ENCODE assay signal across 8 cellular contexts in the genomic region with DNA sequence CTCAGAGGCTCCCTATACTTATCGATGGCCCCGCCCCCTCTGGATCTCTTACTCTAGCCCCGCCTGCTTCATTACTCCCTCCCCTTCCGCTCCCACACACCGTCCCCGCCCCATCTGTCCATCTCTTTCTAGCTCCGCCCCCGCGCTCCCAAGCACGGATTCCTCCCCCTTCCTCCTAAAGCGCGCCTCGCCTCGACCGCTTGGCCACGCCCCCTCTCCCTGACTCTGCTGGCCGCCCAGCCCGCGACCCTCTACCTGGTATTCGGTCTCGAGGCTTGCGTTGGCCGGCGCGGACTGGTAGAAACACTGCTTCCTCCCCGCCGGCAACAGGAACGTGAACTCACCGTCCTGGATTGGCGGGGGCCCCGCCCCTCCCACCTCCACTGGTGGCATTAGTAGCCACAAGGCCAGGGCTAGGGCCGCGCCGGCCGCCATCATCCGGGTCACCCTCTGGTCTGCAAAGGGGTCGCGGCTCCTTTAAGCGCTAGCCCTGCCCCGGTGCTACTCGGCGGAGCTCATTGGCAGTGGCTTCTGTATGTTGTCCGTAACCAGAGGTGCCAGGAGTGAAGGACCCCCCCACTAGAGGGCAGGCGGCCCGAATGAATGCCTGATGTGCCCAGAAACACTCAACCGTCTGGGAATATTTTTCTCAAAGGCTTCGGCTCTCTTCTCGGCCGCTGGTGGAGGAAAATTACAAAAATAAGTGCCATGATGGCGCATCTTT. TPM values are rescaled to one million over a fixed set of nuclear protein-coding genes. Genes with fewer than 3 reads are reported as not detected.
DNase-seq lines count a peak whose midpoint lies in the region; ATAC-seq and TF ChIP-seq lines count a peak whose summit lies in the region.

A gene with protein sequence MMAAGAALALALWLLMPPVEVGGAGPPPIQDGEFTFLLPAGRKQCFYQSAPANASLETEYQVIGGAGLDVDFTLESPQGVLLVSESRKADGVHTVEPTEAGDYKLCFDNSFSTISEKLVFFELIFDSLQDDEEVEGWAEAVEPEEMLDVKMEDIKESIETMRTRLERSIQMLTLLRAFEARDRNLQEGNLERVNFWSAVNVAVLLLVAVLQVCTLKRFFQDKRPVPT (minus strand): TSS at position 459 of the 724 bp plus-strand sequence. CDS start 21 bp downstream, at position 438.

- POLR2A ChIA-PET in IMR-90 (lab: Charles Lee; ENCODE audit: unreplicated experiment) = interaction anchor here (0.5 to 1.0 kb wide), 6 partner anchors 17 to 30 kb away, joined by 3 to 14 read pairs (median 6); no protein-coding TSS in a partner anchor

- H3K4me2 ChIP-seq in IMR-90 (ENCODE audit: low read depth, low read length) = peak within 1 kb of the TSS; percentile 75

- no peaks in the 10 kb centered on the region; the same call in 1 of the 2 replicates for H4K20me1 ChIP-seq in IMR-90 (ENCODE audit: insufficient read depth, low read length)

- H3K14ac ChIP-seq in IMR-90 (replicated peaks; ENCODE audit: low read depth, low read length) = peak within 1 kb of the TSS; percentile 88

- peak within 1 kb of the TSS; percentile 63 for H3K23ac ChIP-seq in IMR-90 (ENCODE audit: low read depth, low read length)

- peak within 1 kb of the TSS; percentile 96 for H3K56ac ChIP-seq in IMR-90 (ENCODE audit: extremely low read depth, insufficient read depth, low read length)

- H3K27ac ChIP-seq in IMR-90 (ENCODE audit: insufficient read depth, low read length) = peak within 1 kb of the TSS; percentile 96

- H3K9me1 ChIP-seq in IMR-90 (ENCODE audit: insufficient read depth, low read length) = peaks cover 7% of the 10 kb centered on the region; the same call in 1 of the 2 replicates

- WGBS in IMR-90 (ENCODE audit: extremely low coverage in 2 of 2, insufficient read length in 1 of 2), 2 experiments = 1% methylated on average over 32 of the region's 50 CpGs; no CpG with 5 or more reads in 1 of the 2 experiments

- peak within 1 kb of the TSS; percentile 64 for H3K4me3 ChIP-seq in IMR-90 (ENCODE audit: insufficient read depth, low read depth, low read length)
- peak within 1 kb of the TSS; percentile 78 for H3K4me3 ChIP-seq in epithelial cell of esophagus (ENCODE audit: low read length)
- H3K4me3 ChIP-seq in mononuclear cell (ENCODE audit: low read length) = peak within 1 kb of the TSS; percentile 93

- peak; percentile 74 for TF ChIP-seq POLR2A in IMR-90 (IDR thresholded peaks at IDR 0.05; ENCODE audit: low read depth, low read length)

- peak within 1 kb of the TSS; percentile 97 for H2BK5ac ChIP-seq in IMR-90 (ENCODE audit: low read depth, low read length, poor library complexity, severe bottlenecking)

- no peaks in the 10 kb centered on the region for H3K27me3 ChIP-seq in IMR-90 (ENCODE audit: control insufficient read depth, insufficient read depth, low read length)
- no peaks in the 10 kb centered on the region for H3K27me3 ChIP-seq in mononuclear cell (ENCODE audit: insufficient read depth, low read length)

- H2AFZ ChIP-seq in IMR-90 (replicated peaks; ENCODE audit: low read length, poor library complexity) = peak within 1 kb of the TSS; percentile 98

- peak; percentile 29; the same call in 1 of the 2 replicates for TF ChIP-seq RAD21 in IMR-90 (IDR thresholded peaks at IDR 0.05; ENCODE audit: low read length)

- DNase-seq in DMS 273 (lab: John Stamatoyannopoulos, UW; ENCODE audit: unreplicated experiment) (peak; percentile 100), IMR-90 (peak; percentile 98), OCI-M1 (lab: John Stamatoyannopoulos, UW) (peak; percentile 100), activated T-cell treated with anti-CD3 and anti-CD28 coated beads for 24 hours (ENCODE audit: low read depth) (peak; percentile 93), epithelial cell of esophagus (ENCODE audit: low read depth) (peak; percentile 100)
- DNase-seq in stimulated activated CD8-positive, alpha-beta memory T cell treated with anti-CD3 and anti-CD28 coated beads, Interleukin-4, amount 100 ng/mL, for 1 hour (ENCODE audit: low read depth in 2 of 2, low spot score in 1 of 2) = peak; percentile 81 to 87

- H3K4ac ChIP-seq in IMR-90 (ENCODE audit: low read depth, low read length) = peak within 1 kb of the TSS; percentile 81

- H3K79me1 ChIP-seq in IMR-90 (ENCODE audit: low read depth in 1 of 2, low read length in 2 of 2) = peaks cover 11 to 17% of the 10 kb centered on the region in 2 experiments; a peak in 3 of 4 replicates

- intact Hi-C loops in IMR-90 (cut with micrococcal nuclease) = loop anchor here (1.0 kb wide), 2 partner anchors 28 to 119 kb away; no protein-coding TSS in a partner anchor

- H3K9ac ChIP-seq in IMR-90 (ENCODE audit: low read depth, low read length) = peak within 1 kb of the TSS; percentile 86

- TF ChIP-seq CTCF in IMR-90 (conservative IDR thresholded peaks at IDR 0.05; ENCODE audit: low read depth, low read length) (peak; percentile 41), epithelial cell of esophagus (IDR thresholded peaks at IDR 0.05; ENCODE audit: insufficient read depth, low read depth, low read length, missing control alignments) (no peak)

- in situ Hi-C loops in IMR-90 (cut with MboI; ENCODE audit: low sequenced_read_pairs) = no loop called here

- no TSS peak for BruUV-seq in IMR-90 (replicated peaks; lab: Mats Ljungman, UMichigan)

- H4K5ac ChIP-seq in IMR-90 (ENCODE audit: low read depth, low read length) = peak within 1 kb of the TSS; percentile 96

- H2AK5ac ChIP-seq in IMR-90 (ENCODE audit: low read depth, low read length) = peak within 1 kb of the TSS; percentile 97

- H2BK15ac ChIP-seq in IMR-90 (ENCODE audit: low read depth, low read length) = peak within 1 kb of the TSS; percentile 84; the same call in 2 of the 3 replicates

- ATAC-seq in GM21515 (IDR thresholded peaks at IDR 0.05; ENCODE audit: unreplicated experiment) (peak; percentile 68), IMR-90 (ENCODE audit: low read depth) (peak; percentile 93)

- H3K36me3 ChIP-seq in IMR-90 (ENCODE audit: control insufficient read depth, insufficient read depth, low read length) = peaks cover 27% of the 10 kb centered on the region

- 0 out of 2 replicates have a peak within 1 kb of the TSS, but pooled peaks have one; percentile 18 for H2BK20ac ChIP-seq in IMR-90 (ENCODE audit: low read depth, low read length)

- peak within 1 kb of the TSS; percentile 87 for H3K18ac ChIP-seq in IMR-90 (ENCODE audit: low read depth, low read length)

- CTCF ChIA-PET in IMR-90 (lab: Yijun Ruan, JAX) = interaction anchor here (0.7 to 1.7 kb wide), 5 partner anchors 23 to 119 kb away, joined by 3 to 7 read pairs (median 6); a partner anchor contains a TSS

- peak within 1 kb of the TSS; percentile 99 to 100 for H4K8ac ChIP-seq in IMR-90 (ENCODE audit: low read depth in 2 of 2, low read length in 2 of 2)

- peak within 1 kb of the TSS; percentile 97 for H2AK9ac ChIP-seq in IMR-90 (replicated peaks; ENCODE audit: low read depth, low read length, poor library complexity)

- dilution Hi-C loops in IMR-90 (cut with HindIII; ENCODE audit: low sequenced_read_pairs, unreplicated experiment) = no loop called here

- peak within 1 kb of the TSS; percentile 78 for H2BK120ac ChIP-seq in IMR-90 (ENCODE audit: low read depth, low read length)

- H3K4me1 ChIP-seq in IMR-90 (ENCODE audit: control insufficient read depth, insufficient read depth, low read length) = peaks cover 9% of the 10 kb centered on the region
- H3K4me1 ChIP-seq in mononuclear cell (ENCODE audit: insufficient read depth, low read length) = peaks cover 18% of the 10 kb centered on the region

- peak within 1 kb of the TSS; percentile 91 for H4K91ac ChIP-seq in IMR-90 (ENCODE audit: insufficient read depth, low read depth, low read length)

- peaks cover 5% of the 10 kb centered on the region for H3K9me3 ChIP-seq in IMR-90 (ENCODE audit: control insufficient read depth, insufficient read depth, low read length)
- no peaks in the 10 kb centered on the region for H3K9me3 ChIP-seq in mononuclear cell (ENCODE audit: low read depth, low read length)

TF ChIP-seq in IMR-90, 13 proteins besides CTCF, POLR2A, EP300 and RAD21 (continues in another document):
- TF ChIP-seq RFX5 (IDR thresholded peaks at IDR 0.05; ENCODE audit: low read depth, low read length) (no peak), NFE2L2 (IDR thresholded peaks at IDR 0.05; ENCODE audit: low read depth, low read length) (no peak), CHD1 (IDR thresholded peaks at IDR 0.05; ENCODE audit: low read depth, low read length) (no peak), FOS (IDR thresholded peaks at IDR 0.05; ENCODE audit: low read depth, low read length) (no peak), BHLHE40 (IDR thresholded peaks at IDR 0.05; ENCODE audit: low read depth, low read length) (no peak), CEBPB (IDR thresholded peaks at IDR 0.05; ENCODE audit: low read depth, low read length) (no peak), MXI1 (IDR thresholded peaks at IDR 0.05; ENCODE audit: borderline replicate concordance, low read depth, low read length) (0 out of 2 replicates have a peak, but pooled peaks have one; percentile 14), MAFK (IDR thresholded peaks at IDR 0.05; ENCODE audit: low read depth, low read length) (no peak), SMC3 (IDR thresholded peaks at IDR 0.05; ENCODE audit: low read depth, low read length) (peak; percentile 24; the same call in 1 of the 2 replicates), RCOR1 (IDR thresholded peaks at IDR 0.05; ENCODE audit: insufficient replicate concordance, low read length) (no peak)
- TF ChIP-seq, protein P1, sequence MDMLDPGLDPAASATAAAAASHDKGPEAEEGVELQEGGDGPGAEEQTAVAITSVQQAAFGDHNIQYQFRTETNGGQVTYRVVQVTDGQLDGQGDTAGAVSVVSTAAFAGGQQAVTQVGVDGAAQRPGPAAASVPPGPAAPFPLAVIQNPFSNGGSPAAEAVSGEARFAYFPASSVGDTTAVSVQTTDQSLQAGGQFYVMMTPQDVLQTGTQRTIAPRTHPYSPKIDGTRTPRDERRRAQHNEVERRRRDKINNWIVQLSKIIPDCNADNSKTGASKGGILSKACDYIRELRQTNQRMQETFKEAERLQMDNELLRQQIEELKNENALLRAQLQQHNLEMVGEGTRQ (IDR thresholded peaks at IDR 0.05; ENCODE audit: low read depth, low read length) = no peak
- TF ChIP-seq, protein P2, sequence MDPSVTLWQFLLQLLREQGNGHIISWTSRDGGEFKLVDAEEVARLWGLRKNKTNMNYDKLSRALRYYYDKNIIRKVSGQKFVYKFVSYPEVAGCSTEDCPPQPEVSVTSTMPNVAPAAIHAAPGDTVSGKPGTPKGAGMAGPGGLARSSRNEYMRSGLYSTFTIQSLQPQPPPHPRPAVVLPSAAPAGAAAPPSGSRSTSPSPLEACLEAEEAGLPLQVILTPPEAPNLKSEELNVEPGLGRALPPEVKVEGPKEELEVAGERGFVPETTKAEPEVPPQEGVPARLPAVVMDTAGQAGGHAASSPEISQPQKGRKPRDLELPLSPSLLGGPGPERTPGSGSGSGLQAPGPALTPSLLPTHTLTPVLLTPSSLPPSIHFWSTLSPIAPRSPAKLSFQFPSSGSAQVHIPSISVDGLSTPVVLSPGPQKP (IDR thresholded peaks at IDR 0.05; ENCODE audit: borderline replicate concordance, low read depth, low read length) = no peak

RNA-seq across cellular contexts. Expression of the gene that starts here (rescaled TPM):
- 32.8 and 37.6 TPM in 2 replicates for total RNA-seq in IMR-90 (2012; rRNA removed)
- 41.4 and 46.3 TPM in 2 replicates for polyA plus RNA-seq in IMR-90 (2012; rRNA removed)
- polyA plus RNA-seq in IMR-90 (2012; cell fraction: cytosol; rRNA removed) = 69.8 and 76.0 TPM in 2 replicates
- 17.4 and 25.2 TPM in 2 replicates for polyA plus RNA-seq in IMR-90 (2012; cell fraction: nucleus; rRNA removed; ENCODE audit: low replicate concordance)
- 11.4 TPM for total RNA-seq in mononuclear cell

Comparison
In these comparisons a context has a peak if more than half of its experiments do, and no peak if none do; other contexts are left out.
1. Peak in every context shown above with its lines: DNase-seq, ATAC-seq, H3K4me3 ChIP-seq and H3K27ac ChIP-seq.